1 cellular context compared by ENCODE assay signal in genomic region chr21:43021756-43022600, GRCh38.
TF ChIP-seq lines count a peak whose summit lies in the region.

No MANE protein-coding gene starts in this region.

TF ChIP-seq in WTC11, 78 proteins besides CTCF, POLR2A, EP300 and RAD21 (continued from another document):
- TF ChIP-seq, protein P1, sequence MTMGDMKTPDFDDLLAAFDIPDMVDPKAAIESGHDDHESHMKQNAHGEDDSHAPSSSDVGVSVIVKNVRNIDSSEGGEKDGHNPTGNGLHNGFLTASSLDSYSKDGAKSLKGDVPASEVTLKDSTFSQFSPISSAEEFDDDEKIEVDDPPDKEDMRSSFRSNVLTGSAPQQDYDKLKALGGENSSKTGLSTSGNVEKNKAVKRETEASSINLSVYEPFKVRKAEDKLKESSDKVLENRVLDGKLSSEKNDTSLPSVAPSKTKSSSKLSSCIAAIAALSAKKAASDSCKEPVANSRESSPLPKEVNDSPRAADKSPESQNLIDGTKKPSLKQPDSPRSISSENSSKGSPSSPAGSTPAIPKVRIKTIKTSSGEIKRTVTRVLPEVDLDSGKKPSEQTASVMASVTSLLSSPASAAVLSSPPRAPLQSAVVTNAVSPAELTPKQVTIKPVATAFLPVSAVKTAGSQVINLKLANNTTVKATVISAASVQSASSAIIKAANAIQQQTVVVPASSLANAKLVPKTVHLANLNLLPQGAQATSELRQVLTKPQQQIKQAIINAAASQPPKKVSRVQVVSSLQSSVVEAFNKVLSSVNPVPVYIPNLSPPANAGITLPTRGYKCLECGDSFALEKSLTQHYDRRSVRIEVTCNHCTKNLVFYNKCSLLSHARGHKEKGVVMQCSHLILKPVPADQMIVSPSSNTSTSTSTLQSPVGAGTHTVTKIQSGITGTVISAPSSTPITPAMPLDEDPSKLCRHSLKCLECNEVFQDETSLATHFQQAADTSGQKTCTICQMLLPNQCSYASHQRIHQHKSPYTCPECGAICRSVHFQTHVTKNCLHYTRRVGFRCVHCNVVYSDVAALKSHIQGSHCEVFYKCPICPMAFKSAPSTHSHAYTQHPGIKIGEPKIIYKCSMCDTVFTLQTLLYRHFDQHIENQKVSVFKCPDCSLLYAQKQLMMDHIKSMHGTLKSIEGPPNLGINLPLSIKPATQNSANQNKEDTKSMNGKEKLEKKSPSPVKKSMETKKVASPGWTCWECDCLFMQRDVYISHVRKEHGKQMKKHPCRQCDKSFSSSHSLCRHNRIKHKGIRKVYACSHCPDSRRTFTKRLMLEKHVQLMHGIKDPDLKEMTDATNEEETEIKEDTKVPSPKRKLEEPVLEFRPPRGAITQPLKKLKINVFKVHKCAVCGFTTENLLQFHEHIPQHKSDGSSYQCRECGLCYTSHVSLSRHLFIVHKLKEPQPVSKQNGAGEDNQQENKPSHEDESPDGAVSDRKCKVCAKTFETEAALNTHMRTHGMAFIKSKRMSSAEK (CRISPR knock-in tag; IDR thresholded peaks at IDR 0.05; ENCODE audit: borderline replicate concordance), result no peak
- TF ChIP-seq IRF2 (CRISPR knock-in tag; IDR thresholded peaks at IDR 0.05; ENCODE audit: borderline replicate concordance, low read depth), result no peak
- TF ChIP-seq, protein P2, sequence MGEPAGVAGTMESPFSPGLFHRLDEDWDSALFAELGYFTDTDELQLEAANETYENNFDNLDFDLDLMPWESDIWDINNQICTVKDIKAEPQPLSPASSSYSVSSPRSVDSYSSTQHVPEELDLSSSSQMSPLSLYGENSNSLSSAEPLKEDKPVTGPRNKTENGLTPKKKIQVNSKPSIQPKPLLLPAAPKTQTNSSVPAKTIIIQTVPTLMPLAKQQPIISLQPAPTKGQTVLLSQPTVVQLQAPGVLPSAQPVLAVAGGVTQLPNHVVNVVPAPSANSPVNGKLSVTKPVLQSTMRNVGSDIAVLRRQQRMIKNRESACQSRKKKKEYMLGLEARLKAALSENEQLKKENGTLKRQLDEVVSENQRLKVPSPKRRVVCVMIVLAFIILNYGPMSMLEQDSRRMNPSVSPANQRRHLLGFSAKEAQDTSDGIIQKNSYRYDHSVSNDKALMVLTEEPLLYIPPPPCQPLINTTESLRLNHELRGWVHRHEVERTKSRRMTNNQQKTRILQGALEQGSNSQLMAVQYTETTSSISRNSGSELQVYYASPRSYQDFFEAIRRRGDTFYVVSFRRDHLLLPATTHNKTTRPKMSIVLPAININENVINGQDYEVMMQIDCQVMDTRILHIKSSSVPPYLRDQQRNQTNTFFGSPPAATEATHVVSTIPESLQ (CRISPR knock-in tag; IDR thresholded peaks at IDR 0.05), result no peak
- no peak for TF ChIP-seq SMAD3 (CRISPR knock-in tag; IDR thresholded peaks at IDR 0.05; ENCODE audit: borderline replicate concordance)
- no peak for TF ChIP-seq AR (CRISPR knock-in tag; IDR thresholded peaks at IDR 0.05)
- no peak for TF ChIP-seq FOXK1 (CRISPR knock-in tag; IDR thresholded peaks at IDR 0.05)
- TF ChIP-seq, protein P3, sequence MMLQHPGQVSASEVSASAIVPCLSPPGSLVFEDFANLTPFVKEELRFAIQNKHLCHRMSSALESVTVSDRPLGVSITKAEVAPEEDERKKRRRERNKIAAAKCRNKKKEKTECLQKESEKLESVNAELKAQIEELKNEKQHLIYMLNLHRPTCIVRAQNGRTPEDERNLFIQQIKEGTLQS (CRISPR knock-in tag; conservative IDR thresholded peaks at IDR 0.05), result no peak
- TF ChIP-seq ATF2 (CRISPR knock-in tag; IDR thresholded peaks at IDR 0.05; ENCODE audit: borderline replicate concordance, low read depth), result no peak
- TF ChIP-seq EMX1 (CRISPR knock-in tag; IDR thresholded peaks at IDR 0.05), result no peak
- no peak for TF ChIP-seq ZNF138 (CRISPR knock-in tag; conservative IDR thresholded peaks at IDR 0.05)
- TF ChIP-seq KAT7 (CRISPR knock-in tag; IDR thresholded peaks at IDR 0.05; ENCODE audit: borderline replicate concordance), result no peak
